In the genomic region with DNA sequence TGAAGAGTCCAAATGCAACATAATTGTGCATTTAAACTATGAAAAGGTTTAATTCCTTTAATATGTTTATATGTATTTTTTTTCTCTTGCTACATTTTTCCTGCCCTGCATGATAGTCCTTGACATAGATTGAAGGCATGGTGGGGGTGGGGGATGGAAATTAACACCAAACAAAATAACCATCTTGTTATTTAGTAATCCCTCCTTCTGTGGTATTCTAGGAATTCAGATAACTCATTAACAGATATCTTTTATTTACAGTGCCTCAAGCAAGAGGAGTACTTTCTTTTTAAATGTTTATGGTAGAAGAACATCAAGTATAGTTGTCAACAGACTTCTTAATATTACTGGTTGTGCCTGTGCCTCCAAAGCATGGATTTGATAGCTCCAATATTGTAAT, we compare ENCODE assay signal across 21 cellular contexts.
"Had no signal": no experiment of that assay in that cellular context is flagged by ENCODE, and none has a peak within 500 bp of the region (broad histone marks: within the 10 kb centered on the region; RNA-seq: fewer than 3 reads in every experiment).

No MANE protein-coding gene starts in this region.

- ATAC-seq: activated CD8-positive, alpha-beta T cell treated with anti-CD3 and anti-CD28 coated beads for 36 hours; activated T-cell treated with anti-CD3 and anti-CD28 coated beads, Interleukin-2, amount 50 U/mL, for 4 hours; activated T-helper 17 cell treated with anti-CD3 and anti-CD28 coated beads, Interleukin-2, amount 50 U/mL, for 72 hours; right lobe of liver; T-cell had no signal

- H3K27me3 ChIP-seq: breast epithelium, esophagus muscularis mucosa, right lobe of liver, uterus had no signal

- H3K27ac ChIP-seq: breast epithelium, esophagus muscularis mucosa, left ventricle myocardium inferior, right lobe of liver, thoracic aorta, uterus had no signal

- DNase-seq: activated B cell treated with CpG ODN at 0.5 μM for 24 hours; activated CD4-positive, alpha-beta T cell treated with anti-CD3 and anti-CD28 coated beads, Interleukin-2, amount 50 U/mL, for 1 hour; activated CD8-positive, alpha-beta T cell treated with anti-CD3 and anti-CD28 coated beads for 36 hours; activated gamma-delta T cell treated with Interleukin-2 at 50 U/mL for 16 hours; activated naive CD4-positive, alpha-beta T cell treated with anti-CD3 and anti-CD28 coated beads, Interleukin-2, amount 50 U/mL, for 16 hours; activated T-cell treated with anti-CD3 and anti-CD28 coated beads, Interleukin-2, amount 50 U/mL, for 4 hours; amygdala; central memory CD4-positive, alpha-beta T cell; glutamatergic neuron; left ventricle myocardium inferior; posterior cingulate gyrus; right lobe of liver; stimulated activated CD4-positive, alpha-beta T cell treated with anti-CD3 and anti-CD28 coated beads, Interleukin-12 subunit alpha, Interleukin-12 subunit beta, amount 100 ng/mL, for 4 hours; stimulated activated CD4-positive, alpha-beta T cell treated with anti-CD3 and anti-CD28 coated beads, Interleukin-4, amount 100 ng/mL, for 1 hour; T-cell; uterus had no signal

- H3K9me3 ChIP-seq: breast epithelium, esophagus muscularis mucosa, left ventricle myocardium inferior, right lobe of liver, thoracic aorta, uterus had no signal

- H3K4me1 ChIP-seq: breast epithelium, left ventricle myocardium inferior, right lobe of liver, uterus had no signal

- H3K36me3 ChIP-seq: breast epithelium, esophagus muscularis mucosa, left ventricle myocardium inferior, right lobe of liver, thoracic aorta, uterus had no signal

- H3K4me3 ChIP-seq: breast epithelium, esophagus muscularis mucosa, left ventricle myocardium inferior, lung, right lobe of liver, thoracic aorta, uterus had no signal
